8 cellular contexts compared by ENCODE assay signal in genomic region chrX:64205441-64205734, GRCh38. TPM values are rescaled to one million over a fixed set of nuclear protein-coding genes. Genes with fewer than 3 reads are reported as not detected.
DNase-seq lines count a peak whose midpoint lies in the region; ATAC-seq lines count a peak whose summit lies in the region.

Gene AMER1, minus strand, starts transcription at chrX:64205708. Its CDS starts 12,422 bp downstream, at chrX:64193286.

- peak within 1 kb of the TSS; percentile 90 to 98 (median 92) for H3K4me3 Mint-ChIP-seq in CD8-positive, alpha-beta memory T cell
- H3K4me3 Mint-ChIP-seq in activated naive CD8-positive, alpha-beta T cell treated with anti-CD3 and anti-CD28 coated beads, Interleukin-2, amount 10 ng/mL, durations not matched to agents 7 days and 5 days = peak within 1 kb of the TSS; percentile 89
- peak within 1 kb of the TSS; percentile 82 for H3K4me3 Mint-ChIP-seq in stimulated activated naive CD8-positive, alpha-beta T cell treated with anti-CD3 and anti-CD28 coated beads, Interleukin-15, Interleukin-2, amounts not matched to agents 100 ng/mL and 50 ng/mL, for 24 hours

- peak; percentile 33 for ATAC-seq in GM19467 (IDR thresholded peaks at IDR 0.05; ENCODE audit: unreplicated experiment)
- peak; percentile 41 for ATAC-seq in HG03460 (IDR thresholded peaks at IDR 0.05; ENCODE audit: unreplicated experiment)
- ATAC-seq in activated naive CD8-positive, alpha-beta T cell treated with anti-CD3 and anti-CD28 coated beads, Interleukin-2, amount 10 ng/mL, durations not matched to agents 7 days and 5 days (ENCODE audit: low read depth) = peak; percentile 61

- peaks cover 7% of the 10 kb centered on the region for H3K4me1 ChIP-seq in CD8-positive, alpha-beta memory T cell (ENCODE audit: insufficient read depth, low read length)
- no peaks in the 10 kb centered on the region for H3K4me1 ChIP-seq in iPS-18a (ENCODE audit: control insufficient read depth, low read depth, low read length)

- H3K27ac ChIP-seq in CD8-positive, alpha-beta memory T cell (ENCODE audit: low read depth, low read length) = peak within 1 kb of the TSS; percentile 79
- no peak within 1 kb of the TSS for H3K27ac ChIP-seq in iPS-18a (ENCODE audit: low read length)

- POLR2A ChIA-PET in CD8-positive, alpha-beta memory T cell (lab: Charles Lee) = no interaction called here
- POLR2A ChIA-PET in activated naive CD8-positive, alpha-beta T cell treated with anti-CD3 and anti-CD28 coated beads, Interleukin-2, amount 10 ng/mL, durations not matched to agents 7 days and 5 days (lab: Charles Lee) = interaction anchor here (1.1 kb wide), 1 partner anchor 190 kb away, joined by 3 read pairs; the partner anchor contains the start of gene MTMR8

- H3K4me1 Mint-ChIP-seq in CD8-positive, alpha-beta memory T cell = peaks cover 6 to 29% (median 16%) of the 10 kb centered on the region in 3 donors
- H3K4me1 Mint-ChIP-seq in activated naive CD8-positive, alpha-beta T cell treated with anti-CD3 and anti-CD28 coated beads, Interleukin-2, amount 10 ng/mL, durations not matched to agents 7 days and 5 days = peaks cover 2% of the 10 kb centered on the region
- H3K4me1 Mint-ChIP-seq in stimulated activated naive CD8-positive, alpha-beta T cell treated with anti-CD3 and anti-CD28 coated beads, Interleukin-15, Interleukin-2, amounts not matched to agents 100 ng/mL and 50 ng/mL, for 24 hours (ENCODE audit: low read depth) = peaks cover 13% of the 10 kb centered on the region

- peaks cover 0 to 4% of the 10 kb centered on the region in 2 donors for H3K27me3 Mint-ChIP-seq in CD8-positive, alpha-beta memory T cell
- H3K27me3 Mint-ChIP-seq in activated naive CD8-positive, alpha-beta T cell treated with anti-CD3 and anti-CD28 coated beads, Interleukin-2, amount 10 ng/mL, durations not matched to agents 7 days and 5 days = no peaks in the 10 kb centered on the region
- no peaks in the 10 kb centered on the region for H3K27me3 Mint-ChIP-seq in stimulated activated naive CD8-positive, alpha-beta T cell treated with anti-CD3 and anti-CD28 coated beads, Interleukin-15, Interleukin-2, amounts not matched to agents 100 ng/mL and 50 ng/mL, for 24 hours

- no peaks in the 10 kb centered on the region for H3K9me3 Mint-ChIP-seq in CD8-positive, alpha-beta memory T cell
- H3K9me3 Mint-ChIP-seq in activated naive CD8-positive, alpha-beta T cell treated with anti-CD3 and anti-CD28 coated beads, Interleukin-2, amount 10 ng/mL, durations not matched to agents 7 days and 5 days = no peaks in the 10 kb centered on the region
- H3K9me3 Mint-ChIP-seq in stimulated activated naive CD8-positive, alpha-beta T cell treated with anti-CD3 and anti-CD28 coated beads, Interleukin-15, Interleukin-2, amounts not matched to agents 100 ng/mL and 50 ng/mL, for 24 hours = no peaks in the 10 kb centered on the region

- H3K4me3 ChIP-seq in CD8-positive, alpha-beta memory T cell (ENCODE audit: low read length) = peak within 1 kb of the TSS; percentile 74
- H3K4me3 ChIP-seq in iPS-18a (ENCODE audit: low read length) = peak within 1 kb of the TSS; percentile 66

- H3K36me3 ChIP-seq in CD8-positive, alpha-beta memory T cell (ENCODE audit: insufficient read depth, low read length) = no peaks in the 10 kb centered on the region
- H3K36me3 ChIP-seq in iPS-18a (ENCODE audit: control insufficient read depth, low read depth, low read length) = no peaks in the 10 kb centered on the region

- CTCF ChIA-PET in CD8-positive, alpha-beta memory T cell (lab: Charles Lee) = no interaction called here

- peak within 1 kb of the TSS; percentile 89 to 98 (median 94) for H3K27ac Mint-ChIP-seq in CD8-positive, alpha-beta memory T cell
- peak within 1 kb of the TSS; percentile 91 for H3K27ac Mint-ChIP-seq in activated naive CD8-positive, alpha-beta T cell treated with anti-CD3 and anti-CD28 coated beads, Interleukin-2, amount 10 ng/mL, durations not matched to agents 7 days and 5 days
- peak within 1 kb of the TSS; percentile 80 for H3K27ac Mint-ChIP-seq in stimulated activated naive CD8-positive, alpha-beta T cell treated with anti-CD3 and anti-CD28 coated beads, Interleukin-15, Interleukin-2, amounts not matched to agents 100 ng/mL and 50 ng/mL, for 24 hours

- H3K9ac ChIP-seq in iPS-18a (ENCODE audit: low read length) = peak within 1 kb of the TSS; percentile 66

- H3K9me3 ChIP-seq in CD8-positive, alpha-beta memory T cell (ENCODE audit: low read length) = no peaks in the 10 kb centered on the region
- H3K9me3 ChIP-seq in iPS-18a (ENCODE audit: control insufficient read depth, low read depth, low read length) = peaks cover 3% of the 10 kb centered on the region

- no peak for DNase-seq in CD8-positive, alpha-beta memory T cell
- DNase-seq in activated naive CD8-positive, alpha-beta T cell treated with anti-CD3 and anti-CD28 coated beads, Interleukin-2, amount 10 ng/mL, durations not matched to agents 7 days and 5 days = no peak
- DNase-seq in iPS-NIHi11 (ENCODE audit: low spot score) = no peak
- no peak for DNase-seq in HK-2 (ENCODE audit: unreplicated experiment)

- H3K27me3 ChIP-seq in CD8-positive, alpha-beta memory T cell (ENCODE audit: insufficient read depth, low read length, poor library complexity, severe bottlenecking) = no peaks in the 10 kb centered on the region
- peaks cover 5% of the 10 kb centered on the region for H3K27me3 ChIP-seq in iPS-18a (ENCODE audit: control insufficient read depth, insufficient read depth, low read length)

- peaks cover 0 to 3% (median 0%) of the 10 kb centered on the region in 3 donors for H3K36me3 Mint-ChIP-seq in CD8-positive, alpha-beta memory T cell
- H3K36me3 Mint-ChIP-seq in activated naive CD8-positive, alpha-beta T cell treated with anti-CD3 and anti-CD28 coated beads, Interleukin-2, amount 10 ng/mL, durations not matched to agents 7 days and 5 days = no peaks in the 10 kb centered on the region
- no peaks in the 10 kb centered on the region for H3K36me3 Mint-ChIP-seq in stimulated activated naive CD8-positive, alpha-beta T cell treated with anti-CD3 and anti-CD28 coated beads, Interleukin-15, Interleukin-2, amounts not matched to agents 100 ng/mL and 50 ng/mL, for 24 hours (ENCODE audit: low read depth)

RNA-seq across cellular contexts. Expression of gene AMER1, which starts in this region (rescaled TPM):
- 1 to 10 TPM; 3.8 to 4.0 TPM for total RNA-seq in CD8-positive, alpha-beta memory T cell
- 0.13 TPM for polyA plus RNA-seq in CD8-positive, alpha-beta memory T cell
- 1 to 10 TPM; 4.6 TPM for total RNA-seq in activated naive CD8-positive, alpha-beta T cell treated with anti-CD3 and anti-CD28 coated beads, Interleukin-2, amount 10 ng/mL, durations not matched to agents 7 days and 5 days
